ENCODE assay signal across 1 cellular context in genomic region chr1:116331523-116331922, GRCh38.
TF ChIP-seq lines count a peak whose summit lies in the region.

No MANE protein-coding gene starts in this region.

TF ChIP-seq in K562, 482 proteins besides CTCF, POLR2A, EP300 and RAD21 (continued from another document):
- TF ChIP-seq, protein P1, sequence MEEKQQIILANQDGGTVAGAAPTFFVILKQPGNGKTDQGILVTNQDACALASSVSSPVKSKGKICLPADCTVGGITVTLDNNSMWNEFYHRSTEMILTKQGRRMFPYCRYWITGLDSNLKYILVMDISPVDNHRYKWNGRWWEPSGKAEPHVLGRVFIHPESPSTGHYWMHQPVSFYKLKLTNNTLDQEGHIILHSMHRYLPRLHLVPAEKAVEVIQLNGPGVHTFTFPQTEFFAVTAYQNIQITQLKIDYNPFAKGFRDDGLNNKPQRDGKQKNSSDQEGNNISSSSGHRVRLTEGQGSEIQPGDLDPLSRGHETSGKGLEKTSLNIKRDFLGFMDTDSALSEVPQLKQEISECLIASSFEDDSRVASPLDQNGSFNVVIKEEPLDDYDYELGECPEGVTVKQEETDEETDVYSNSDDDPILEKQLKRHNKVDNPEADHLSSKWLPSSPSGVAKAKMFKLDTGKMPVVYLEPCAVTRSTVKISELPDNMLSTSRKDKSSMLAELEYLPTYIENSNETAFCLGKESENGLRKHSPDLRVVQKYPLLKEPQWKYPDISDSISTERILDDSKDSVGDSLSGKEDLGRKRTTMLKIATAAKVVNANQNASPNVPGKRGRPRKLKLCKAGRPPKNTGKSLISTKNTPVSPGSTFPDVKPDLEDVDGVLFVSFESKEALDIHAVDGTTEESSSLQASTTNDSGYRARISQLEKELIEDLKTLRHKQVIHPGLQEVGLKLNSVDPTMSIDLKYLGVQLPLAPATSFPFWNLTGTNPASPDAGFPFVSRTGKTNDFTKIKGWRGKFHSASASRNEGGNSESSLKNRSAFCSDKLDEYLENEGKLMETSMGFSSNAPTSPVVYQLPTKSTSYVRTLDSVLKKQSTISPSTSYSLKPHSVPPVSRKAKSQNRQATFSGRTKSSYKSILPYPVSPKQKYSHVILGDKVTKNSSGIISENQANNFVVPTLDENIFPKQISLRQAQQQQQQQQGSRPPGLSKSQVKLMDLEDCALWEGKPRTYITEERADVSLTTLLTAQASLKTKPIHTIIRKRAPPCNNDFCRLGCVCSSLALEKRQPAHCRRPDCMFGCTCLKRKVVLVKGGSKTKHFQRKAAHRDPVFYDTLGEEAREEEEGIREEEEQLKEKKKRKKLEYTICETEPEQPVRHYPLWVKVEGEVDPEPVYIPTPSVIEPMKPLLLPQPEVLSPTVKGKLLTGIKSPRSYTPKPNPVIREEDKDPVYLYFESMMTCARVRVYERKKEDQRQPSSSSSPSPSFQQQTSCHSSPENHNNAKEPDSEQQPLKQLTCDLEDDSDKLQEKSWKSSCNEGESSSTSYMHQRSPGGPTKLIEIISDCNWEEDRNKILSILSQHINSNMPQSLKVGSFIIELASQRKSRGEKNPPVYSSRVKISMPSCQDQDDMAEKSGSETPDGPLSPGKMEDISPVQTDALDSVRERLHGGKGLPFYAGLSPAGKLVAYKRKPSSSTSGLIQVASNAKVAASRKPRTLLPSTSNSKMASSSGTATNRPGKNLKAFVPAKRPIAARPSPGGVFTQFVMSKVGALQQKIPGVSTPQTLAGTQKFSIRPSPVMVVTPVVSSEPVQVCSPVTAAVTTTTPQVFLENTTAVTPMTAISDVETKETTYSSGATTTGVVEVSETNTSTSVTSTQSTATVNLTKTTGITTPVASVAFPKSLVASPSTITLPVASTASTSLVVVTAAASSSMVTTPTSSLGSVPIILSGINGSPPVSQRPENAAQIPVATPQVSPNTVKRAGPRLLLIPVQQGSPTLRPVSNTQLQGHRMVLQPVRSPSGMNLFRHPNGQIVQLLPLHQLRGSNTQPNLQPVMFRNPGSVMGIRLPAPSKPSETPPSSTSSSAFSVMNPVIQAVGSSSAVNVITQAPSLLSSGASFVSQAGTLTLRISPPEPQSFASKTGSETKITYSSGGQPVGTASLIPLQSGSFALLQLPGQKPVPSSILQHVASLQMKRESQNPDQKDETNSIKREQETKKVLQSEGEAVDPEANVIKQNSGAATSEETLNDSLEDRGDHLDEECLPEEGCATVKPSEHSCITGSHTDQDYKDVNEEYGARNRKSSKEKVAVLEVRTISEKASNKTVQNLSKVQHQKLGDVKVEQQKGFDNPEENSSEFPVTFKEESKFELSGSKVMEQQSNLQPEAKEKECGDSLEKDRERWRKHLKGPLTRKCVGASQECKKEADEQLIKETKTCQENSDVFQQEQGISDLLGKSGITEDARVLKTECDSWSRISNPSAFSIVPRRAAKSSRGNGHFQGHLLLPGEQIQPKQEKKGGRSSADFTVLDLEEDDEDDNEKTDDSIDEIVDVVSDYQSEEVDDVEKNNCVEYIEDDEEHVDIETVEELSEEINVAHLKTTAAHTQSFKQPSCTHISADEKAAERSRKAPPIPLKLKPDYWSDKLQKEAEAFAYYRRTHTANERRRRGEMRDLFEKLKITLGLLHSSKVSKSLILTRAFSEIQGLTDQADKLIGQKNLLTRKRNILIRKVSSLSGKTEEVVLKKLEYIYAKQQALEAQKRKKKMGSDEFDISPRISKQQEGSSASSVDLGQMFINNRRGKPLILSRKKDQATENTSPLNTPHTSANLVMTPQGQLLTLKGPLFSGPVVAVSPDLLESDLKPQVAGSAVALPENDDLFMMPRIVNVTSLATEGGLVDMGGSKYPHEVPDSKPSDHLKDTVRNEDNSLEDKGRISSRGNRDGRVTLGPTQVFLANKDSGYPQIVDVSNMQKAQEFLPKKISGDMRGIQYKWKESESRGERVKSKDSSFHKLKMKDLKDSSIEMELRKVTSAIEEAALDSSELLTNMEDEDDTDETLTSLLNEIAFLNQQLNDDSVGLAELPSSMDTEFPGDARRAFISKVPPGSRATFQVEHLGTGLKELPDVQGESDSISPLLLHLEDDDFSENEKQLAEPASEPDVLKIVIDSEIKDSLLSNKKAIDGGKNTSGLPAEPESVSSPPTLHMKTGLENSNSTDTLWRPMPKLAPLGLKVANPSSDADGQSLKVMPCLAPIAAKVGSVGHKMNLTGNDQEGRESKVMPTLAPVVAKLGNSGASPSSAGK (IDR thresholded peaks at IDR 0.05) = no peak
- TF ChIP-seq, protein P2, sequence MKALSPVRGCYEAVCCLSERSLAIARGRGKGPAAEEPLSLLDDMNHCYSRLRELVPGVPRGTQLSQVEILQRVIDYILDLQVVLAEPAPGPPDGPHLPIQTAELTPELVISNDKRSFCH (CRISPR knock-in tag; IDR thresholded peaks at IDR 0.05) = no peak
- TF ChIP-seq, protein P2 (tag; IDR thresholded peaks at IDR 0.05) = no peak
- TF ChIP-seq TAF1 (IDR thresholded peaks at IDR 0.05; ENCODE audit: control insufficient read depth, extremely low read depth, insufficient read depth, low read length, severe bottlenecking) (no peak), ZBTB1 (CRISPR knock-in tag; IDR thresholded peaks at IDR 0.05; ENCODE audit: borderline replicate concordance, low read depth) (no peak), SP1 (CRISPR knock-in tag; IDR thresholded peaks at IDR 0.05) (no peak), POLR2AphosphoS5 (IDR thresholded peaks at IDR 0.05; ENCODE audit: control insufficient read depth, insufficient read depth, low read depth, low read length) (no peak), TRIM28 (IDR thresholded peaks at IDR 0.05) (no peak), LEF1 (IDR thresholded peaks at IDR 0.05) (no peak), HMGN3 (IDR thresholded peaks at IDR 0.05; ENCODE audit: borderline replicate concordance, extremely low read depth, insufficient read length, low read depth, low read length) (no peak), FOS (IDR thresholded peaks at IDR 0.05; ENCODE audit: extremely low read depth, insufficient read length) (no peak), ZNF507 (tag; conservative IDR thresholded peaks at IDR 0.05) (no peak), NCOA1 (IDR thresholded peaks at IDR 0.05; ENCODE audit: low read depth) (no peak), ATF7 (IDR thresholded peaks at IDR 0.05) (no peak), MAFK (IDR thresholded peaks at IDR 0.05; ENCODE audit: low read length) (peak; percentile 62; the same call in 1 of the 2 replicates), ZNF174 (CRISPR knock-in tag; IDR thresholded peaks at IDR 0.05) (no peak)
- TF ChIP-seq, protein P3, sequence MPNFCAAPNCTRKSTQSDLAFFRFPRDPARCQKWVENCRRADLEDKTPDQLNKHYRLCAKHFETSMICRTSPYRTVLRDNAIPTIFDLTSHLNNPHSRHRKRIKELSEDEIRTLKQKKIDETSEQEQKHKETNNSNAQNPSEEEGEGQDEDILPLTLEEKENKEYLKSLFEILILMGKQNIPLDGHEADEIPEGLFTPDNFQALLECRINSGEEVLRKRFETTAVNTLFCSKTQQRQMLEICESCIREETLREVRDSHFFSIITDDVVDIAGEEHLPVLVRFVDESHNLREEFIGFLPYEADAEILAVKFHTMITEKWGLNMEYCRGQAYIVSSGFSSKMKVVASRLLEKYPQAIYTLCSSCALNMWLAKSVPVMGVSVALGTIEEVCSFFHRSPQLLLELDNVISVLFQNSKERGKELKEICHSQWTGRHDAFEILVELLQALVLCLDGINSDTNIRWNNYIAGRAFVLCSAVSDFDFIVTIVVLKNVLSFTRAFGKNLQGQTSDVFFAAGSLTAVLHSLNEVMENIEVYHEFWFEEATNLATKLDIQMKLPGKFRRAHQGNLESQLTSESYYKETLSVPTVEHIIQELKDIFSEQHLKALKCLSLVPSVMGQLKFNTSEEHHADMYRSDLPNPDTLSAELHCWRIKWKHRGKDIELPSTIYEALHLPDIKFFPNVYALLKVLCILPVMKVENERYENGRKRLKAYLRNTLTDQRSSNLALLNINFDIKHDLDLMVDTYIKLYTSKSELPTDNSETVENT (CRISPR knock-in tag; IDR thresholded peaks at IDR 0.05) = no peak
